14 cellular contexts compared by ENCODE assay signal in the genomic region with DNA sequence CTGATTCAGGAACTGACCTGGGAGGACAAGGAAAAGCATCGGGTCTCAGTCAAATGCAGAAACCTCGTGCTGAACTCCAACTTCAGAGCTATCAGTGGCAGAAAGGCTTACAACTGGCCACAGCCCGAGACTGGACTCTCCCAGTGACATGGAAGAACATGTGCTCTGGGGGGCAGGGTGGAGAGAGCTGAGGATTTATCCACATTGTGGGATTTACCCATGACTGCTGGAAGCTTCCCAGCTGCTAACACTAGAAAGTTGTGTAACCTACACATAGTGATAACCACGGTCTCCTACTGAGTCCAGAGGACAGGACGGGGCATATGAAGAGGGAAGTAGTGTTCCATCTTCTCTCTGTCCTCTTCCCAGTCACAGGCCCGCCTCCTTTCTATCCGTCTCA.
DNase-seq lines count a peak whose midpoint lies in the region; ATAC-seq and TF ChIP-seq lines count a peak whose summit lies in the region.
"Had no signal": no experiment of that assay in that cellular context is flagged by ENCODE, and none has a peak within 500 bp of the region (broad histone marks: within the 10 kb centered on the region; RNA-seq: fewer than 3 reads in every experiment).

No MANE protein-coding gene starts in this region.

- peak overlapping the region; percentile 71 for H3K27ac ChIP-seq in muscle layer of colon (ENCODE audit: low read depth, low read length)
- no peak overlapping the region for H3K27ac ChIP-seq in A673 (ENCODE audit: low read depth, low read length, poor library complexity, severe bottlenecking)
- H3K27ac ChIP-seq: SK-N-MC had no signal

- ATAC-seq in Right ventricle myocardium superior (ENCODE audit: poor library complexity): peak; percentile 75
- ATAC-seq in GM19455 (IDR thresholded peaks at IDR 0.05; ENCODE audit: unreplicated experiment): no peak
- ATAC-seq: WTC11 had no signal

- CTCF ChIA-PET in A673 (lab: Charles Lee): interaction anchor here (0.6 to 1.4 kb wide), 2 partner anchors 23 to 124 kb away, joined by 5 to 6 read pairs; no protein-coding TSS in a partner anchor

- intact Hi-C loops in Right ventricle myocardium superior (cut with DNase I) (no loop called here), A673 (cut with micrococcal nuclease; ENCODE audit: unreplicated experiment) (no loop called here)

- H3K9me3 ChIP-seq in muscle layer of colon (ENCODE audit: low read length): no peaks in the 10 kb centered on the region
- H3K9me3 ChIP-seq in A673 (ENCODE audit: low read depth, low read length, poor library complexity, severe bottlenecking): no peaks in the 10 kb centered on the region

- no peak for TF ChIP-seq CTCF in astrocyte of the cerebellum (IDR thresholded peaks at IDR 0.05; ENCODE audit: low read depth, low read length, missing control alignments)
- no peak for TF ChIP-seq CTCF in A673 (conservative IDR thresholded peaks at IDR 0.05; ENCODE audit: low read depth, low read length)

- H3K9ac ChIP-seq in muscle layer of colon (ENCODE audit: low read length): no peak overlapping the region

- H3K4me3 ChIP-seq in astrocyte of the cerebellum (ENCODE audit: low read depth, low read length): no peak overlapping the region
- no peak overlapping the region for H3K4me3 ChIP-seq in muscle layer of colon (ENCODE audit: low read depth in 1 of 2, low read length in 2 of 2)
- H3K4me3 ChIP-seq in A673 (ENCODE audit: low read depth, low read length, poor library complexity, severe bottlenecking): no peak overlapping the region
- H3K4me3 ChIP-seq: SK-N-MC had no signal

- POLR2A ChIA-PET in A673 (lab: Charles Lee; ENCODE audit: low non-redundant PET): no interaction called here

- peaks cover 35% of the 10 kb centered on the region for H3K4me1 ChIP-seq in muscle layer of colon (ENCODE audit: insufficient read depth, low read length)
- peaks cover 11% of the 10 kb centered on the region for H3K4me1 ChIP-seq in A673 (ENCODE audit: insufficient read depth, low read length, poor library complexity, severe bottlenecking)

- in situ Hi-C loops in astrocyte of the cerebellum (cut with HindIII; ENCODE audit: low sequenced_read_pairs): no loop called here

- H3K36me3 ChIP-seq in muscle layer of colon (ENCODE audit: insufficient read depth, low read length) (peaks cover 17% of the 10 kb centered on the region), A673 (ENCODE audit: insufficient read depth, low read length, poor library complexity, severe bottlenecking) (no peaks in the 10 kb centered on the region)

- no TSS peak for BruUV-seq in A673 (replicated peaks; lab: Mats Ljungman, UMichigan)

- peak; percentile 41 for DNase-seq in astrocyte of the cerebellum (ENCODE audit: low read depth)
- DNase-seq in Right ventricle myocardium superior: peak; percentile 77
- peak; percentile 61 for DNase-seq in ureter (ENCODE audit: low spot score)
- DNase-seq in A673 (ENCODE audit: low spot score): no peak
- no peak for DNase-seq in SKM-1 treated with dmso at 0.1 percent for 144 hours (lab: John Stamatoyannopoulos, UW; ENCODE audit: unreplicated experiment)
- DNase-seq: activated CD8-positive, alpha-beta memory T cell treated with anti-CD3 and anti-CD28 coated beads, Interleukin-2, amount 50 U/mL, for 4 hours; CD4-positive, alpha-beta T cell; GDM1; H7; stimulated activated CD4-positive, alpha-beta T cell treated with anti-CD3 and anti-CD28 coated beads, Interleukin-1b, Interleukin-23, amount 100 ng/mL, for 48 hours had no signal

- H3K27me3 ChIP-seq in muscle layer of colon (ENCODE audit: control insufficient read depth in 1 of 2, insufficient read depth in 2 of 2, low read length in 2 of 2): no peaks in the 10 kb centered on the region
- no peaks in the 10 kb centered on the region for H3K27me3 ChIP-seq in A673 (replicated peaks; ENCODE audit: insufficient read depth, low read depth, low read length, poor library complexity)

Comparison
In these comparisons a context has a peak if more than half of its experiments do, and no peak if none do; other contexts are left out.
1. DNase-seq: peak in astrocyte of the cerebellum (single experiment), Right ventricle myocardium superior (single experiment) and ureter (single experiment); none in A673 (single experiment) and SKM-1 treated with dmso at 0.1 percent for 144 hours (single experiment).